In genomic region chr6:126083875-126084274, GRCh38 we compare ENCODE assay signal across 34 cellular contexts.
"Had no signal": no experiment of that assay in that cellular context is flagged by ENCODE, and none has a peak within 500 bp of the region (broad histone marks: within the 10 kb centered on the region; RNA-seq: fewer than 3 reads in every experiment).

No MANE protein-coding gene starts in this region.

- H3K36me3 ChIP-seq: adrenal gland, ascending aorta, brain microvascular endothelial cell, breast epithelium, cardiac muscle cell had no signal

- FAIRE-seq: astrocyte, bronchial epithelial cell had no signal

- H3K9me3 ChIP-seq: adrenal gland, ascending aorta, body of pancreas, breast epithelium had no signal

- H3K27ac ChIP-seq: adrenal gland, ascending aorta, body of pancreas, brain microvascular endothelial cell, breast epithelium, cardiac muscle cell had no signal

- H3K4me1 ChIP-seq: adrenal gland, ascending aorta, body of pancreas, breast epithelium had no signal

- H3K4me3 ChIP-seq: adrenal gland, ascending aorta, body of pancreas, breast epithelium, cardiac muscle cell had no signal

- DNase-seq: activated effector memory CD4-positive, alpha-beta T cell treated with anti-CD3 and anti-CD28 coated beads, Interleukin-2, amount 50 U/mL, for 16 hours; activated effector memory CD4-positive, alpha-beta T cell treated with Interleukin-2 at 50 U/mL for 16 hours; activated gamma-delta T cell; activated gamma-delta T cell treated with Interleukin-2 at 50 U/mL for 16 hours; activated naive CD4-positive, alpha-beta T cell; activated naive CD4-positive, alpha-beta T cell treated with anti-CD3 and anti-CD28 coated beads for 36 hours; activated naive CD4-positive, alpha-beta T cell treated with anti-CD3 and anti-CD28 coated beads, Interleukin-2, amount 10 ng/mL, durations not matched to agents 7 days and 5 days; activated naive CD4-positive, alpha-beta T cell treated with anti-CD3 and anti-CD28 coated beads, Interleukin-2, amount 50 U/mL, for 16 hours; activated naive CD4-positive, alpha-beta T cell treated with Interleukin-2 at 50 U/mL for 16 hours; activated naive CD8-positive, alpha-beta T cell treated with anti-CD3 and anti-CD28 coated beads for 36 hours; activated naive CD8-positive, alpha-beta T cell treated with anti-CD3 and anti-CD28 coated beads, Interleukin-2, amount 10 ng/mL, durations not matched to agents 7 days and 5 days; activated naive CD8-positive, alpha-beta T cell treated with anti-CD3 and anti-CD28 coated beads, Interleukin-2, amount 50 U/mL, for 24 hours; activated T-cell treated with anti-CD3 and anti-CD28 coated beads, Interleukin-2, amount 50 U/mL, for 1 hour; activated T-cell treated with anti-CD3 and anti-CD28 coated beads, Interleukin-2, amount 50 U/mL, for 24 hours; activated T-cell treated with anti-CD3 and anti-CD28 coated beads, Interleukin-2, amount 50 U/mL, for 4 hours; activated T-cell treated with anti-CD3 and anti-CD28 coated beads, Interleukin-2, amount 50 U/mL, for 48 hours; activated T-cell treated with anti-CD3 and anti-CD28 coated beads, Interleukin-2, amount 50 U/mL, for 72 hours; adrenal gland; amniotic stem cell; amygdala; anterior cingulate cortex; aorta; body of pancreas; brain microvascular endothelial cell; caudate nucleus; central memory CD4-positive, alpha-beta T cell; cerebellar nuclear complex had no signal

- H3K27me3 ChIP-seq: adrenal gland, ascending aorta, body of pancreas, brain microvascular endothelial cell, breast epithelium, cardiac muscle cell had no signal

- ATAC-seq: activated naive CD4-positive, alpha-beta T cell treated with anti-CD3 and anti-CD28 coated beads, Interleukin-2, amount 50 U/mL, for 72 hours; activated naive CD8-positive, alpha-beta T cell treated with anti-CD3 and anti-CD28 coated beads, Interleukin-2, amount 50 U/mL, for 24 hours; activated T-cell treated with anti-CD3 and anti-CD28 coated beads, Interleukin-2, amount 50 U/mL, for 4 hours; activated T-cell treated with anti-CD3 and anti-CD28 coated beads, Interleukin-2, amount 50 U/mL, for 72 hours; activated T-helper 17 cell treated with anti-CD3 and anti-CD28 coated beads, Interleukin-2, amount 50 U/mL, for 72 hours; body of pancreas had no signal
